8 cellular contexts compared by ENCODE assay signal in the genomic region with DNA sequence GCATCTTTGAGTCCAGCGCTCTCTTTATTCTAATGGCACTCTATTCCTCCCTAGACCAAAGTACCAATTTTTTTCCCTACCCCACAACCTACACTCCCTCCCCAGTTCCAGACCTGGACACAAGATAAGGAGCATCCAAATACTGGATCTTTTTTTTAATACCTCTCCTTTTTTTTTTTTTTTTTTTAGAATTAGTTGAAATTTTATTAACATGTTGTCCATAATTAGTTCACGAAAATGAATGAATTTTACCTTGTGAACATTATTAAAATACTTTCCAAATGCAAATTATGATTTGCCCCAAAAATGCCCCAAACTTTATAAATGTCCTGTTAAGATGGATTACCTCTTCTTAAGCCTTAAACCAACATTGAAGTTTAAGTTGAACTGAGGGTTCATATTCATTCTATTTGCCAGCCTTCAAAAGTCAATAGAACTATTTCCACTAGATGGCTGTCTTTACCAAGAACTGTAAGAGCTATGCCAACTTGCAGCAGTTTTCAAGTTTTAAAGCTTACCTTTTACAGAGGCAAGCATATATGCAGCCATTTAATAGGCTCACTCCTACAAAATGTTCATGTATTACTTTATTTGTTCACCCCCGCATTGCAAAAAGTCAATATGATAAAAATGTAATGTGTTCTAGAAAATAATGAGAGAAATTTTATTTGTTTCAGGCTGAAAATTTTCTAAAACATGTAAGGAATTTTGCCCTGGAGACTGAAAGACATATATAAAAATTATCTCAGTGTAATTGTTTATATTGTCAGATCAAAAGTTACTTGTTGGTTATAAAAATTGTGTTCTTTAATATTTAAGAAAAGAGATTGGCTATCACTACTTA. TPM values are rescaled to one million over a fixed set of nuclear protein-coding genes. Genes with fewer than 3 reads are reported as not detected.
DNase-seq lines count a peak whose midpoint lies in the region; ATAC-seq, FAIRE-seq and TF ChIP-seq lines count a peak whose summit lies in the region.

No MANE protein-coding gene starts in this region.

- H4K20me1 ChIP-seq in hepatocyte (ENCODE audit: insufficient read depth, poor library complexity, severe bottlenecking): no peaks in the 10 kb centered on the region

- no peaks in the 10 kb centered on the region for H3K79me2 ChIP-seq in hepatocyte

- H3K9me3 ChIP-seq in hepatocyte (ENCODE audit: low read depth): no peaks in the 10 kb centered on the region

- DNase-seq in GF-D8 (lab: John Stamatoyannopoulos, UW) (peak; percentile 42), NCI-H2107 (lab: John Stamatoyannopoulos, UW) (peak; percentile 6), amniotic stem cell (lab: John Stamatoyannopoulos, UW) (peak; percentile 38), hepatocyte (ENCODE audit: low spot score) (peak; percentile 59), stromal cell of bone marrow (ENCODE audit: low read depth) (peak; percentile 34)

- H3K4me2 ChIP-seq in hepatocyte: no peak overlapping the region

- H3K4me1 ChIP-seq in hepatocyte (ENCODE audit: insufficient read depth): no peaks in the 10 kb centered on the region

- peak; percentile 98 for FAIRE-seq in A204.1 (lab: Jason Lieb, UNC)

- 61% methylated on average over 3 of the region's 3 CpGs for WGBS in hepatocyte (ENCODE audit: low lambda C conversion rate, missing lambda C conversion rate)

- no peaks in the 10 kb centered on the region for H3K36me3 ChIP-seq in hepatocyte (replicated peaks; ENCODE audit: insufficient read depth, low read depth)

- H3K9me2 ChIP-seq in hepatocyte (replicated peaks; ENCODE audit: insufficient read depth): no peaks in the 10 kb centered on the region

- H3K4me3 ChIP-seq in hepatocyte: no peak overlapping the region

- no peaks in the 10 kb centered on the region for H3K27me3 ChIP-seq in hepatocyte

- ATAC-seq in HG03521 (IDR thresholded peaks at IDR 0.05; ENCODE audit: unreplicated experiment) (no peak), GM19035 (IDR thresholded peaks at IDR 0.05; ENCODE audit: unreplicated experiment) (no peak)

- H3K27ac ChIP-seq in hepatocyte: no peak overlapping the region

- no peak overlapping the region for H2AFZ ChIP-seq in hepatocyte

- peak; percentile 81 for TF ChIP-seq CTCF in hepatocyte (IDR thresholded peaks at IDR 0.05; ENCODE audit: poor library complexity)

RNA-seq across cellular contexts. Expression of a gene that starts 39.7 kb away (rescaled TPM):
- 33.8 and 40.4 TPM in 2 replicates for total RNA-seq in hepatocyte
- polyA plus RNA-seq in hepatocyte: 11.9 and 14.7 TPM in 2 replicates

Comparison
In these comparisons a context has a peak if more than half of its experiments do, and no peak if none do; other contexts are left out.
1. DNase-seq: peak in every context shown above with its lines; median percentile 59 in hepatocyte; 42 in GF-D8; 38 in amniotic stem cell; 34 in stromal cell of bone marrow; 6 in NCI-H2107.